ENCODE assay signal across 8 cellular contexts in the genomic region with DNA sequence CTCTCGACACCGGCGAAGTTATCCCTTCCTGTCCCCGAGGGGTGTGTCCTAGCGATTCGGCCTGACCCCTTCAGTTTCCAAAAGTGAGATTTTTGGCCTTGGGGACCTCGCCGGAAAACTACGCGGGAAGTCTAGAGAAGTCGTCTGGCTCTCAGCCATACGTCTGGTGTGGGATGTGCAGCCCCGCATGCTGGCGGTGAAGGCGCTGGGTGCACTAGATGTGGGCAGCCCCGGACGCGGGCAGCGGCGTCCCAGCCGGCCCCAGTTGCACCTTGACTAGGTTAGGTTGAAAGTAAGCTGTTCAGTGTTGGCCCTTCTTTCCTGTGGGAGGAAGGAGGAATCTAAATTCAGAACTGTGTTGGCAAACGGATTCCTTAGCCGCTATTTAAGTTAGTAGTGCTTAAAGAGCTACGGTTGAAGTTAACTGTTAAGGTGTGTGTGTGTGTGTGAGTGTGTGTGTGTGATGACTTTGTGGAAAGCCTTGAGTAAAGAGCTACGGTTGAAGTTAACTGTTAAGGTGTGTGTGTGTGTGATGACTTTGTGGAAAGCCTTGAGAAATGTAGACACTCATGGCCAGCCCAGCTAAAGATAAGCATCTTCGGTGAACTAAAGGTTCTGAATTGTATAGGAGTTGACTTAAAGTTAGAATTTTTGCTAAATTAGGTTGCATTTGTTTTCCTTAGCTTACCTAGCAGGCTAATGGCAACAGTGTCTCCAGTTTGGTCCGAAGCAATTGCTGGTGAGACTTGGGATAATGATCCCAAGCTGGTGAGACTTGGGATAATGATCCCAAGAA.
DNase-seq lines count a peak whose midpoint lies in the region; ATAC-seq and TF ChIP-seq lines count a peak whose summit lies in the region.

No MANE protein-coding gene starts in this region.

- no peaks in the 10 kb centered on the region for H3K27me3 ChIP-seq in WERI-Rb-1 (ENCODE audit: insufficient read depth, low read depth, severe bottlenecking)

- H3K36me3 ChIP-seq in WERI-Rb-1: peaks cover 6% of the 10 kb centered on the region

- DNase-seq in NCI-H748 (lab: John Stamatoyannopoulos, UW; ENCODE audit: unreplicated experiment) (peak; percentile 51), NCI-H748 treated with DMSO at 0.1 percent for 48 hours (lab: John Stamatoyannopoulos, UW) (no peak), HuH-7.5 (ENCODE audit: low spot score) (peak; percentile 35), WERI-Rb-1 (peak; percentile 19), kidney tubule cell (ENCODE audit: low spot score) (peak; percentile 59)
- peak; percentile 46 for DNase-seq in central memory CD4-positive, alpha-beta T cell
- peak; percentile 11 to 23 for DNase-seq in stimulated activated CD4-positive, alpha-beta T cell treated with anti-CD3 and anti-CD28 coated beads, Interleukin-15, amount 100 ng/mL, for 48 hours (ENCODE audit: low read depth in 2 of 2)

- no peaks in the 10 kb centered on the region for H3K9me3 ChIP-seq in WERI-Rb-1 (ENCODE audit: severe bottlenecking)

- no peak for ATAC-seq in GM21381 (IDR thresholded peaks at IDR 0.05; ENCODE audit: unreplicated experiment)

- H3K4me3 ChIP-seq in WERI-Rb-1 (ENCODE audit: low read depth, low read length): peak overlapping the region; percentile 95

- no peak for TF ChIP-seq CTCF in WERI-Rb-1 (IDR thresholded peaks at IDR 0.05; ENCODE audit: low read depth, low read length)

- peak overlapping the region; percentile 86 for H3K27ac ChIP-seq in WERI-Rb-1
